Comparison of ENCODE assay signal across 8 cellular contexts in genomic region chr11:46616551-46617450, GRCh38. TPM values are rescaled to one million over a fixed set of nuclear protein-coding genes. Genes with fewer than 3 reads are reported as not detected.
DNase-seq lines count a peak whose midpoint lies in the region; ATAC-seq and TF ChIP-seq lines count a peak whose summit lies in the region.

A gene with protein sequence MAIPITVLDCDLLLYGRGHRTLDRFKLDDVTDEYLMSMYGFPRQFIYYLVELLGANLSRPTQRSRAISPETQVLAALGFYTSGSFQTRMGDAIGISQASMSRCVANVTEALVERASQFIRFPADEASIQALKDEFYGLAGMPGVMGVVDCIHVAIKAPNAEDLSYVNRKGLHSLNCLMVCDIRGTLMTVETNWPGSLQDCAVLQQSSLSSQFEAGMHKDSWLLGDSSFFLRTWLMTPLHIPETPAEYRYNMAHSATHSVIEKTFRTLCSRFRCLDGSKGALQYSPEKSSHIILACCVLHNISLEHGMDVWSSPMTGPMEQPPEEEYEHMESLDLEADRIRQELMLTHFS (minus strand): TSS chr11:46617227. CDS start chr11:46616237, 990 bp downstream.

- DNase-seq in NCI-H526 treated with DMSO at 0.1 percent for 48 hours (lab: John Stamatoyannopoulos, UW): peak; percentile 91
- peak; percentile 88 to 90 for DNase-seq in activated CD4-positive, alpha-beta T cell treated with anti-CD3 and anti-CD28 coated beads, Interleukin-2, amount 50 U/mL, for 4 hours
- peak; percentile 76 to 96 for DNase-seq in dermis microvascular lymphatic vessel endothelial cell (ENCODE audit: low read depth in 2 of 2)
- peak; percentile 91 to 94 (median 93) for DNase-seq in right lobe of liver
- peak; percentile 93 for DNase-seq in stimulated activated CD4-positive, alpha-beta T cell treated with anti-CD3 and anti-CD28 coated beads, Interleukin-4, amount 100 ng/mL, for 24 hours

- ATAC-seq in GM19324 (IDR thresholded peaks at IDR 0.05; ENCODE audit: low FRiP score, unreplicated experiment): peak; percentile 98
- peak; percentile 95 for ATAC-seq in HG03460 (IDR thresholded peaks at IDR 0.05; ENCODE audit: unreplicated experiment)
- ATAC-seq in right lobe of liver: peak; percentile 97 to 99 (median 98)

- 1% methylated on average over 24 of the region's 44 CpGs for WGBS in right lobe of liver (ENCODE audit: insufficient coverage, low coverage, low lambda C conversion rate, missing lambda C conversion rate)

- H3K9ac ChIP-seq in BLaER1 treated with 17β-estradiol and CSF1 and Interleukin-3, amounts not matched to agents 10 nM and 100 nM: peak within 1 kb of the TSS; percentile 92 to 99 (median 98)

- H4K20me1 ChIP-seq in BLaER1 treated with 17β-estradiol and CSF1 and Interleukin-3, amounts not matched to agents 10 nM and 100 nM: peaks cover 0 to 10% (median 5%) of the 10 kb centered on the region in 11 experiments; a peak in 6 of 22 replicates

- no peak for TF ChIP-seq CTCF in right lobe of liver (IDR thresholded peaks at IDR 0.05)

- intact Hi-C loops in right lobe of liver (cut with DNase I): no loop called here

- H3K36me3 ChIP-seq in BLaER1 treated with 17β-estradiol and CSF1 and Interleukin-3, amounts not matched to agents 10 nM and 100 nM: peaks cover 10 to 27% (median 20%) of the 10 kb centered on the region in 11 experiments
- H3K36me3 ChIP-seq in right lobe of liver: peaks cover 0 to 12% (median 0%) of the 10 kb centered on the region in 4 donors

- H3K27ac ChIP-seq in BLaER1 treated with 17β-estradiol and CSF1 and Interleukin-3, amounts not matched to agents 10 nM and 100 nM: peak within 1 kb of the TSS; percentile 94 to 99 (median 99)
- H3K27ac ChIP-seq in right lobe of liver: peak within 1 kb of the TSS; percentile 94 to 97 (median 94)

- H3K4me3 ChIP-seq in BLaER1 treated with 17β-estradiol and CSF1 and Interleukin-3, amounts not matched to agents 10 nM and 100 nM: peak within 1 kb of the TSS; percentile 80 to 100 (median 94)
- H3K4me3 ChIP-seq in right lobe of liver: peak within 1 kb of the TSS; percentile 100

- H3K9me3 ChIP-seq in BLaER1 treated with 17β-estradiol and CSF1 and Interleukin-3, amounts not matched to agents 10 nM and 100 nM (replicated peaks in 1 of 11): no peaks in the 10 kb centered on the region
- H3K9me3 ChIP-seq in right lobe of liver: no peaks in the 10 kb centered on the region

- H3K27me3 ChIP-seq in BLaER1 treated with 17β-estradiol and CSF1 and Interleukin-3, amounts not matched to agents 10 nM and 100 nM: no peaks in the 10 kb centered on the region
- no peaks in the 10 kb centered on the region for H3K27me3 ChIP-seq in right lobe of liver

- peaks cover 21 to 51% (median 33%) of the 10 kb centered on the region in 10 experiments for H3K4me1 ChIP-seq in BLaER1 treated with 17β-estradiol and CSF1 and Interleukin-3, amounts not matched to agents 10 nM and 100 nM
- peaks cover 0 to 15% (median 6%) of the 10 kb centered on the region in 4 donors for H3K4me1 ChIP-seq in right lobe of liver

- H3K4me2 ChIP-seq in BLaER1 treated with 17β-estradiol and CSF1 and Interleukin-3, amounts not matched to agents 10 nM and 100 nM: peak within 1 kb of the TSS; percentile 81 to 96 (median 90)

- TF ChIP-seq POLR2A in right lobe of liver (IDR thresholded peaks at IDR 0.05): peak; percentile 62

RNA-seq across cellular contexts. Expression of the gene that starts here (rescaled TPM):
- total RNA-seq in dermis microvascular lymphatic vessel endothelial cell (3.0 and 5.2 TPM in 2 replicates), right lobe of liver (1 to 10 TPM; 2.0 to 3.4 (median 2.9) TPM)

Comparison
In these comparisons a context has a peak if more than half of its experiments do, and no peak if none do; other contexts are left out.
1. Peak in every context shown above with its lines: DNase-seq, ATAC-seq, H3K4me3 ChIP-seq and H3K27ac ChIP-seq.